3 cellular contexts compared by ENCODE assay signal in genomic region chr10:48659790-48660189, GRCh38.
A peak's percentile ranks its signal among the peaks of the same experiment; 100 is the strongest.
TF ChIP-seq lines count a peak whose summit lies in the region.

No MANE protein-coding gene starts in this region.

TF ChIP-seq in SK-N-SH, 30 proteins besides CTCF, POLR2A, EP300 and RAD21 (continues in another document):
- TF ChIP-seq JUND (IDR thresholded peaks at IDR 0.05) (no peak), RXRA (IDR thresholded peaks at IDR 0.05; ENCODE audit: borderline replicate concordance, low read depth) (no peak), SIN3A (IDR thresholded peaks at IDR 0.05; ENCODE audit: borderline replicate concordance, low read depth, low read length) (no peak), EZH2phosphoT487 (IDR thresholded peaks at IDR 0.05; ENCODE audit: borderline replicate concordance, low read depth) (no peak), USF2 (IDR thresholded peaks at IDR 0.05; ENCODE audit: borderline replicate concordance, low read depth, low read length) (no peak), GABPA (IDR thresholded peaks at IDR 0.05; ENCODE audit: low read depth) (no peak), TEAD4 (IDR thresholded peaks at IDR 0.05; ENCODE audit: borderline replicate concordance, insufficient read depth) (no peak), CHD2 (IDR thresholded peaks at IDR 0.05; ENCODE audit: low read length, partially characterized antibody) (no peak), POLR2AphosphoS5 (IDR thresholded peaks at IDR 0.05; ENCODE audit: low read depth, low read length) (no peak), SMC3 (IDR thresholded peaks at IDR 0.05; ENCODE audit: low read depth, low read length) (no peak), IRF3 (IDR thresholded peaks at IDR 0.05; ENCODE audit: low read depth, low read length) (no peak), RFX5 (IDR thresholded peaks at IDR 0.05; ENCODE audit: low read length) (no peak), REST (IDR thresholded peaks at IDR 0.05; ENCODE audit: low read depth, low read length) (no peak), MEF2A (IDR thresholded peaks at IDR 0.05; ENCODE audit: borderline replicate concordance, low read depth) (no peak), TCF12 (IDR thresholded peaks at IDR 0.05) (no peak)
- TF ChIP-seq, protein P1, sequence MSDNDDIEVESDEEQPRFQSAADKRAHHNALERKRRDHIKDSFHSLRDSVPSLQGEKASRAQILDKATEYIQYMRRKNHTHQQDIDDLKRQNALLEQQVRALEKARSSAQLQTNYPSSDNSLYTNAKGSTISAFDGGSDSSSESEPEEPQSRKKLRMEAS (IDR thresholded peaks at IDR 0.05; ENCODE audit: low read depth): no peak

TF ChIP-seq in SK-N-SH treated with all-trans-retinoic acid at 6 μM for 48 hours, 23 proteins besides CTCF, POLR2A, EP300 and RAD21:
- TF ChIP-seq PPARA (CRISPR knock-in tag; IDR thresholded peaks at IDR 0.05; ENCODE audit: borderline replicate concordance) (no peak), BACH2 (CRISPR knock-in tag; IDR thresholded peaks at IDR 0.05; ENCODE audit: borderline replicate concordance) (no peak), ZNF565 (CRISPR knock-in tag; conservative IDR thresholded peaks at IDR 0.05; ENCODE audit: low read depth) (no peak), ZFP30 (CRISPR knock-in tag; IDR thresholded peaks at IDR 0.05) (no peak), TSHZ2 (CRISPR knock-in tag; IDR thresholded peaks at IDR 0.05) (no peak), ISL1 (CRISPR knock-in tag; IDR thresholded peaks at IDR 0.05) (no peak), SNAI2 (CRISPR knock-in tag; IDR thresholded peaks at IDR 0.05) (no peak), CSDC2 (CRISPR knock-in tag; IDR thresholded peaks at IDR 0.05) (no peak), GLIS3 (CRISPR knock-in tag; IDR thresholded peaks at IDR 0.05) (no peak), RARB (CRISPR knock-in tag; IDR thresholded peaks at IDR 0.05) (no peak)

TF ChIP-seq in GM12878, 131 proteins besides CTCF, POLR2A, EP300 and RAD21 (continues in another document):
- no peak for TF ChIP-seq SIN3A (IDR thresholded peaks at IDR 0.05; ENCODE audit: low read depth, low read length)
- no peak for TF ChIP-seq ZNF24 (IDR thresholded peaks at IDR 0.05)
- TF ChIP-seq, protein P2, sequence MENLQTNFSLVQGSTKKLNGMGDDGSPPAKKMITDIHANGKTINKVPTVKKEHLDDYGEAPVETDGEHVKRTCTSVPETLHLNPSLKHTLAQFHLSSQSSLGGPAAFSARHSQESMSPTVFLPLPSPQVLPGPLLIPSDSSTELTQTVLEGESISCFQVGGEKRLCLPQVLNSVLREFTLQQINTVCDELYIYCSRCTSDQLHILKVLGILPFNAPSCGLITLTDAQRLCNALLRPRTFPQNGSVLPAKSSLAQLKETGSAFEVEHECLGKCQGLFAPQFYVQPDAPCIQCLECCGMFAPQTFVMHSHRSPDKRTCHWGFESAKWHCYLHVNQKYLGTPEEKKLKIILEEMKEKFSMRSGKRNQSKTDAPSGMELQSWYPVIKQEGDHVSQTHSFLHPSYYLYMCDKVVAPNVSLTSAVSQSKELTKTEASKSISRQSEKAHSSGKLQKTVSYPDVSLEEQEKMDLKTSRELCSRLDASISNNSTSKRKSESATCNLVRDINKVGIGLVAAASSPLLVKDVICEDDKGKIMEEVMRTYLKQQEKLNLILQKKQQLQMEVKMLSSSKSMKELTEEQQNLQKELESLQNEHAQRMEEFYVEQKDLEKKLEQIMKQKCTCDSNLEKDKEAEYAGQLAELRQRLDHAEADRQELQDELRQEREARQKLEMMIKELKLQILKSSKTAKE (IDR thresholded peaks at IDR 0.05; ENCODE audit: low read depth, poor library complexity, severe bottlenecking): no peak
- no peak for TF ChIP-seq TBL1XR1 (IDR thresholded peaks at IDR 0.05; ENCODE audit: low read depth, low read length)
- TF ChIP-seq, protein P3, sequence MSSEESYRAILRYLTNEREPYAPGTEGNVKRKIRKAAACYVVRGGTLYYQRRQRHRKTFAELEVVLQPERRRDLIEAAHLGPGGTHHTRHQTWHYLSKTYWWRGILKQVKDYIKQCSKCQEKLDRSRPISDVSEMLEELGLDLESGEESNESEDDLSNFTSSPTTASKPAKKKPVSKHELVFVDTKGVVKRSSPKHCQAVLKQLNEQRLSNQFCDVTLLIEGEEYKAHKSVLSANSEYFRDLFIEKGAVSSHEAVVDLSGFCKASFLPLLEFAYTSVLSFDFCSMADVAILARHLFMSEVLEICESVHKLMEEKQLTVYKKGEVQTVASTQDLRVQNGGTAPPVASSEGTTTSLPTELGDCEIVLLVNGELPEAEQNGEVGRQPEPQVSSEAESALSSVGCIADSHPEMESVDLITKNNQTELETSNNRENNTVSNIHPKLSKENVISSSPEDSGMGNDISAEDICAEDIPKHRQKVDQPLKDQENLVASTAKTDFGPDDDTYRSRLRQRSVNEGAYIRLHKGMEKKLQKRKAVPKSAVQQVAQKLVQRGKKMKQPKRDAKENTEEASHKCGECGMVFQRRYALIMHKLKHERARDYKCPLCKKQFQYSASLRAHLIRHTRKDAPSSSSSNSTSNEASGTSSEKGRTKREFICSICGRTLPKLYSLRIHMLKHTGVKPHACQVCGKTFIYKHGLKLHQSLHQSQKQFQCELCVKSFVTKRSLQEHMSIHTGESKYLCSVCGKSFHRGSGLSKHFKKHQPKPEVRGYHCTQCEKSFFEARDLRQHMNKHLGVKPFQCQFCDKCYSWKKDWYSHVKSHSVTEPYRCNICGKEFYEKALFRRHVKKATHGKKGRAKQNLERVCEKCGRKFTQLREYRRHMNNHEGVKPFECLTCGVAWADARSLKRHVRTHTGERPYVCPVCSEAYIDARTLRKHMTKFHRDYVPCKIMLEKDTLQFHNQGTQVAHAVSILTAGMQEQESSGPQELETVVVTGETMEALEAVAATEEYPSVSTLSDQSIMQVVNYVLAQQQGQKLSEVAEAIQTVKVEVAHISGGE (CRISPR knock-in tag; IDR thresholded peaks at IDR 0.05): no peak
- TF ChIP-seq, protein P4, sequence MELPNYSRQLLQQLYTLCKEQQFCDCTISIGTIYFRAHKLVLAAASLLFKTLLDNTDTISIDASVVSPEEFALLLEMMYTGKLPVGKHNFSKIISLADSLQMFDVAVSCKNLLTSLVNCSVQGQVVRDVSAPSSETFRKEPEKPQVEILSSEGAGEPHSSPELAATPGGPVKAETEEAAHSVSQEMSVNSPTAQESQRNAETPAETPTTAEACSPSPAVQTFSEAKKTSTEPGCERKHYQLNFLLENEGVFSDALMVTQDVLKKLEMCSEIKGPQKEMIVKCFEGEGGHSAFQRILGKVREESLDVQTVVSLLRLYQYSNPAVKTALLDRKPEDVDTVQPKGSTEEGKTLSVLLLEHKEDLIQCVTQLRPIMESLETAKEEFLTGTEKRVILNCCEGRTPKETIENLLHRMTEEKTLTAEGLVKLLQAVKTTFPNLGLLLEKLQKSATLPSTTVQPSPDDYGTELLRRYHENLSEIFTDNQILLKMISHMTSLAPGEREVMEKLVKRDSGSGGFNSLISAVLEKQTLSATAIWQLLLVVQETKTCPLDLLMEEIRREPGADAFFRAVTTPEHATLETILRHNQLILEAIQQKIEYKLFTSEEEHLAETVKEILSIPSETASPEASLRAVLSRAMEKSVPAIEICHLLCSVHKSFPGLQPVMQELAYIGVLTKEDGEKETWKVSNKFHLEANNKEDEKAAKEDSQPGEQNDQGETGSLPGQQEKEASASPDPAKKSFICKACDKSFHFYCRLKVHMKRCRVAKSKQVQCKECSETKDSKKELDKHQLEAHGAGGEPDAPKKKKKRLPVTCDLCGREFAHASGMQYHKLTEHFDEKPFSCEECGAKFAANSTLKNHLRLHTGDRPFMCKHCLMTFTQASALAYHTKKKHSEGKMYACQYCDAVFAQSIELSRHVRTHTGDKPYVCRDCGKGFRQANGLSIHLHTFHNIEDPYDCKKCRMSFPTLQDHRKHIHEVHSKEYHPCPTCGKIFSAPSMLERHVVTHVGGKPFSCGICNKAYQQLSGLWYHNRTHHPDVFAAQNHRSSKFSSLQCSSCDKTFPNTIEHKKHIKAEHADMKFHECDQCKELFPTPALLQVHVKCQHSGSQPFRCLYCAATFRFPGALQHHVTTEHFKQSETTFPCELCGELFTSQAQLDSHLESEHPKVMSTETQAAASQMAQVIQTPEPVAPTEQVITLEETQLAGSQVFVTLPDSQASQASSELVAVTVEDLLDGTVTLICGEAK (IDR thresholded peaks at IDR 0.05; ENCODE audit: borderline replicate concordance): no peak
- TF ChIP-seq BRCA1 (IDR thresholded peaks at IDR 0.05; ENCODE audit: low read depth, low read length): no peak
- no peak for TF ChIP-seq KAT2A (conservative IDR thresholded peaks at IDR 0.05; ENCODE audit: control insufficient read depth, low read depth, low read length)
- peak; percentile 80; the same call in 1 of the 2 replicates for TF ChIP-seq SPI1 (IDR thresholded peaks at IDR 0.05; ENCODE audit: borderline replicate concordance, insufficient read depth, low read depth, low read length)
- TF ChIP-seq TCF7 (IDR thresholded peaks at IDR 0.05; ENCODE audit: borderline replicate concordance): no peak
- no peak for TF ChIP-seq SRF (IDR thresholded peaks at IDR 0.05; ENCODE audit: low read depth in 2 of 2, low read length in 2 of 2)
- TF ChIP-seq TCF3 (IDR thresholded peaks at IDR 0.05; ENCODE audit: borderline replicate concordance, insufficient read depth, low read depth, low read length): no peak
- TF ChIP-seq MEF2B (IDR thresholded peaks at IDR 0.05; ENCODE audit: partially characterized antibody, poor library complexity, severe bottlenecking): peak; percentile 25
- TF ChIP-seq CREB1 (IDR thresholded peaks at IDR 0.05; ENCODE audit: low read depth): no peak
- no peak for TF ChIP-seq TARDBP (IDR thresholded peaks at IDR 0.05; ENCODE audit: borderline replicate concordance)
- TF ChIP-seq PAX5 (IDR thresholded peaks at IDR 0.05; ENCODE audit: borderline replicate concordance, low read depth, low read length): no peak
- no peak for TF ChIP-seq IKZF1 (conservative IDR thresholded peaks at IDR 0.05)
- no peak for TF ChIP-seq IRF5 (IDR thresholded peaks at IDR 0.05; ENCODE audit: borderline replicate concordance)
- no peak for TF ChIP-seq SMAD1 (IDR thresholded peaks at IDR 0.05; ENCODE audit: low read depth, partially characterized antibody)
- TF ChIP-seq RCOR1 (conservative IDR thresholded peaks at IDR 0.05; ENCODE audit: low read depth, low read length): no peak
- TF ChIP-seq USF2 (IDR thresholded peaks at IDR 0.05; ENCODE audit: borderline replicate concordance, low read depth, low read length): no peak
- peak; percentile 78; the same call in 1 of the 2 replicates for TF ChIP-seq SMC3 (IDR thresholded peaks at IDR 0.05; ENCODE audit: borderline replicate concordance, low read length)
- TF ChIP-seq FOXM1 (IDR thresholded peaks at IDR 0.05; ENCODE audit: low read depth, low read length): no peak
- TF ChIP-seq RB1 (IDR thresholded peaks at IDR 0.05; ENCODE audit: borderline replicate concordance): peak; percentile 37; the same call in 1 of the 2 replicates
- TF ChIP-seq, protein P5, sequence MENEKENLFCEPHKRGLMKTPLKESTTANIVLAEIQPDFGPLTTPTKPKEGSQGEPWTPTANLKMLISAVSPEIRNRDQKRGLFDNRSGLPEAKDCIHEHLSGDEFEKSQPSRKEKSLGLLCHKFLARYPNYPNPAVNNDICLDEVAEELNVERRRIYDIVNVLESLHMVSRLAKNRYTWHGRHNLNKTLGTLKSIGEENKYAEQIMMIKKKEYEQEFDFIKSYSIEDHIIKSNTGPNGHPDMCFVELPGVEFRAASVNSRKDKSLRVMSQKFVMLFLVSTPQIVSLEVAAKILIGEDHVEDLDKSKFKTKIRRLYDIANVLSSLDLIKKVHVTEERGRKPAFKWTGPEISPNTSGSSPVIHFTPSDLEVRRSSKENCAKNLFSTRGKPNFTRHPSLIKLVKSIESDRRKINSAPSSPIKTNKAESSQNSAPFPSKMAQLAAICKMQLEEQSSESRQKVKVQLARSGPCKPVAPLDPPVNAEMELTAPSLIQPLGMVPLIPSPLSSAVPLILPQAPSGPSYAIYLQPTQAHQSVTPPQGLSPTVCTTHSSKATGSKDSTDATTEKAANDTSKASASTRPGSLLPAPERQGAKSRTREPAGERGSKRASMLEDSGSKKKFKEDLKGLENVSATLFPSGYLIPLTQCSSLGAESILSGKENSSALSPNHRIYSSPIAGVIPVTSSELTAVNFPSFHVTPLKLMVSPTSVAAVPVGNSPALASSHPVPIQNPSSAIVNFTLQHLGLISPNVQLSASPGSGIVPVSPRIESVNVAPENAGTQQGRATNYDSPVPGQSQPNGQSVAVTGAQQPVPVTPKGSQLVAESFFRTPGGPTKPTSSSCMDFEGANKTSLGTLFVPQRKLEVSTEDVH (IDR thresholded peaks at IDR 0.05; ENCODE audit: low read depth, partially characterized antibody): no peak
- no peak for TF ChIP-seq FOS (IDR thresholded peaks at IDR 0.05; ENCODE audit: borderline replicate concordance, extremely low read depth, insufficient read length)
- TF ChIP-seq PML (IDR thresholded peaks at IDR 0.05; ENCODE audit: low read length): no peak
- peak; percentile 36; the same call in 1 of the 2 replicates for TF ChIP-seq ATF7 (IDR thresholded peaks at IDR 0.05; ENCODE audit: low read depth)
- no peak for TF ChIP-seq MYB (IDR thresholded peaks at IDR 0.05; ENCODE audit: borderline replicate concordance, low read depth, low read length)
